In the genomic region with DNA sequence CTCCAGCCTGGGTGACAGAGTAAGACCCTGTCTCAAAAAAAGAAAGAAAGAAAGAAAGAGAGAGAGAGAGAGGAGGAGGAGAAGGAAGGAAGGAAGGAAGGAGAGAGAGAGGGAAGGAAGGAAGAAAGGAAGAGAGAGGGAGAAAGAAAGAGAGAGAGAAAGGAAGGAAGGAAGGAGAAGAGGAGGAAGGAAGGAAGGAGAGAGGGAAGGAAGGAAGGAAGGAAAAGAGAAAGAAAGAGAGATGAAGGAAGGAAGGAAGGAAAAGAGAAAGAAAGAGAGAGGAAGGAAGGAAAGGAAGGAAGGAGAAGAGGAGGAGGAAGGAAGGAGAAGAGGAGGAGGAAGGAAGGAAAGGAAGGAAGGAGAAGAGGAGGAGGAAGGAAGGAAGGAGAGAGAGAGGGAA, we compare ENCODE assay signal across 28 cellular contexts.
"Had no signal": no experiment of that assay in that cellular context is flagged by ENCODE, and none has a peak within 500 bp of the region (broad histone marks: within the 10 kb centered on the region; RNA-seq: fewer than 3 reads in every experiment).

No MANE protein-coding gene starts in this region.

- H3K9me3 Mint-ChIP-seq: immature natural killer cell; mesothelial cell of epicardium; natural killer cell treated with Interleukin-12 subunit alpha and Interleukin-12 subunit beta and Interleukin-15 and Interleukin-18, amount 100 ng/mL, for 72 hours; neural crest cell had no signal

- H3K27me3 ChIP-seq: left lung, pancreas, sigmoid colon, stomach, testis, thyroid gland, transverse colon, upper lobe of left lung, vagina had no signal

- H3K36me3 ChIP-seq: left lung, lower lobe of right lung, pancreas, sigmoid colon, spleen, stomach, thyroid gland, transverse colon, upper lobe of left lung, vagina had no signal

- FAIRE-seq: islet of Langerhans, kidney, pancreas, small intestine had no signal

- H3K27ac ChIP-seq: left lung, lower lobe of right lung, pancreas, psoas muscle, sigmoid colon, spleen, stomach, testis, thyroid gland, transverse colon, upper lobe of left lung, vagina had no signal

- H3K4me1 Mint-ChIP-seq: immature natural killer cell; naive thymus-derived CD4-positive, alpha-beta T cell; neural crest cell had no signal

- H3K36me3 Mint-ChIP-seq: immature natural killer cell; mesothelial cell of epicardium; natural killer cell treated with Interleukin-12 subunit alpha and Interleukin-12 subunit beta and Interleukin-15 and Interleukin-18, amount 100 ng/mL, for 72 hours; stimulated activated naive B cell treated with anti-CD40 and anti-IgM and Interleukin-4, amounts not matched to agents 10 μg/mL and 1 μg/mL and 100 μg/mL, for 72 hours had no signal

- H3K9me3 ChIP-seq: left lung, lower lobe of right lung, pancreas, psoas muscle, sigmoid colon, spleen, stomach, testis, thyroid gland, transverse colon, upper lobe of left lung, vagina had no signal

- H3K4me3 ChIP-seq: left lung, lower lobe of right lung, pancreas, psoas muscle, sigmoid colon, spleen, stomach, testis, thyroid gland, transverse colon, upper lobe of left lung, vagina had no signal

- H3K27ac Mint-ChIP-seq: immature natural killer cell; mesothelial cell of epicardium; naive thymus-derived CD4-positive, alpha-beta T cell; natural killer cell treated with Interleukin-12 subunit alpha and Interleukin-12 subunit beta and Interleukin-15 and Interleukin-18, amount 100 ng/mL, for 72 hours had no signal

- DNase-seq: hypothalamus; immature natural killer cell; kidney; left colon; left lung; lower lobe of right lung; mammary epithelial cell; mesenchymal stem cell; naive thymus-derived CD4-positive, alpha-beta T cell; nucleus accumbens; pancreas; psoas muscle; sigmoid colon; spleen; stimulated activated CD4-positive, alpha-beta T cell treated with anti-CD3 and anti-CD28 coated beads, Interleukin-4, amount 100 ng/mL, for 24 hours; stimulated activated naive CD8-positive, alpha-beta T cell treated with anti-CD3 and anti-CD28 coated beads, Interleukin-15, Interleukin-2, amounts not matched to agents 100 U/mL and 50 U/mL, for 24 hours; stomach; testis; transverse colon; upper lobe of left lung had no signal

- H3K4me1 ChIP-seq: left lung, lower lobe of right lung, pancreas, psoas muscle, sigmoid colon, spleen, stomach, upper lobe of left lung, vagina had no signal

- H3K4me3 Mint-ChIP-seq: immature natural killer cell; mesothelial cell of epicardium; naive thymus-derived CD4-positive, alpha-beta T cell; natural killer cell treated with Interleukin-12 subunit alpha and Interleukin-12 subunit beta and Interleukin-15 and Interleukin-18, amount 100 ng/mL, for 72 hours; neural crest cell; stimulated activated naive B cell treated with anti-CD40 and anti-IgM and Interleukin-4, amounts not matched to agents 10 μg/mL and 1 μg/mL and 100 μg/mL, for 72 hours had no signal

- ATAC-seq: left lung; lower lobe of right lung; naive thymus-derived CD4-positive, alpha-beta T cell; natural killer cell treated with Interleukin-12 subunit alpha and Interleukin-12 subunit beta and Interleukin-15 and Interleukin-18, amount 100 ng/mL, for 72 hours; pancreas; psoas muscle; stimulated activated naive CD8-positive, alpha-beta T cell treated with anti-CD3 and anti-CD28 coated beads, Interleukin-15, Interleukin-2, amounts not matched to agents 100 U/mL and 50 U/mL, for 24 hours had no signal
